In the genomic region with DNA sequence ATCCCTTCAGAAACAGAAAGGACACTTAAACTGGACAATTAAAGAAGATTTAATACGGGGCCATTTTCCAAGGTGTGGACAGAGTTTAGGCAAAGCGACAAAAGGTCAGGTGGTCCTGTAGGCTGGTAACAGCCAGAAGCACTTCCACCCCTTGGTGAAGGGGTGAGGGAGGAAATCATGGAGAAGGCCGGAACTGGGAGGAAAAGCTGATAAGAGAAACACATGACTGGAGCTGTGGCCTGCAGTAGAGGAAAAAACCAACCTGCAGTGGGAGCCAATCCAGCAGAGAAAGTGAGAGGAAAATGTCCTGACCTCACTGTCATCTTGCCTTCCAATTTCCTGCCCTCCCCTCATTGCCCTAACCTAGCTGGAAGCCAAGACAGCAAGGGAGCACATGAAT, we compare ENCODE assay signal across 27 cellular contexts.
"Had no signal": no experiment of that assay in that cellular context is flagged by ENCODE, and none has a peak within 500 bp of the region (broad histone marks: within the 10 kb centered on the region; RNA-seq: fewer than 3 reads in every experiment).

No MANE protein-coding gene starts in this region.

- H3K36me3 ChIP-seq: colonic mucosa, esophagus squamous epithelium, gastrocnemius medialis, heart right ventricle, left lung, lower lobe of right lung had no signal

- H3K4me3 ChIP-seq: colonic mucosa, esophagus squamous epithelium, gastrocnemius medialis, heart right ventricle, left lung, lower lobe of right lung had no signal

- H3K4me3 Mint-ChIP-seq: dendritic cell treated with granulocyte-macrophage colony-stimulating factor and Interleukin-4, amounts not matched to agents 40 ng/mL and 50 ng/mL, for 4 days; effector memory CD8-positive, alpha-beta T cell; endodermal cell; naive thymus-derived CD4-positive, alpha-beta T cell had no signal

- H3K36me3 Mint-ChIP-seq: naive thymus-derived CD4-positive, alpha-beta T cell had no signal

- DNase-seq: colonic mucosa; cortex of kidney; effector CD8-positive, alpha-beta T cell; effector memory CD8-positive, alpha-beta T cell; endodermal cell; erythroblast; esophagus squamous epithelium; foreskin fibroblast; foreskin melanocyte; gastrocnemius medialis; glutamatergic neuron; head of caudate nucleus; heart right ventricle; hippocampal formation; left cardiac atrium; left lung; left ventricle myocardium superior; lower lobe of right lung; mesenchymal stem cell; midbrain; naive thymus-derived CD4-positive, alpha-beta T cell had no signal

- H3K27ac Mint-ChIP-seq: dendritic cell treated with granulocyte-macrophage colony-stimulating factor and Interleukin-4, amounts not matched to agents 40 ng/mL and 50 ng/mL, for 4 days; effector memory CD8-positive, alpha-beta T cell; endodermal cell; naive thymus-derived CD4-positive, alpha-beta T cell had no signal

- H3K27me3 Mint-ChIP-seq: dendritic cell treated with granulocyte-macrophage colony-stimulating factor and Interleukin-4, amounts not matched to agents 40 ng/mL and 50 ng/mL, for 4 days had no signal

- H3K27ac ChIP-seq: colonic mucosa, epithelial cell of prostate, esophagus squamous epithelium, gastrocnemius medialis, heart right ventricle, left lung, lower lobe of right lung had no signal

- H3K4me1 Mint-ChIP-seq: endodermal cell; naive thymus-derived CD4-positive, alpha-beta T cell had no signal

- H3K9me3 ChIP-seq: colonic mucosa, esophagus squamous epithelium, gastrocnemius medialis, heart right ventricle, left lung, lower lobe of right lung had no signal

- H3K9me3 Mint-ChIP-seq: dendritic cell treated with granulocyte-macrophage colony-stimulating factor and Interleukin-4, amounts not matched to agents 40 ng/mL and 50 ng/mL, for 4 days; effector memory CD8-positive, alpha-beta T cell; endodermal cell had no signal

- ATAC-seq: effector memory CD8-positive, alpha-beta T cell; esophagus mucosa; gastrocnemius medialis; heart right ventricle; left lung; left ventricle myocardium superior; lower lobe of right lung; naive thymus-derived CD4-positive, alpha-beta T cell had no signal

- H3K27me3 ChIP-seq: colonic mucosa, esophagus squamous epithelium, gastrocnemius medialis, heart right ventricle, left lung had no signal

- FAIRE-seq: endometrium, islet of Langerhans, keratinocyte had no signal

- H3K4me1 ChIP-seq: colonic mucosa, esophagus squamous epithelium, gastrocnemius medialis, heart right ventricle, left lung, lower lobe of right lung had no signal
